1 cellular context compared by ENCODE assay signal in genomic region chr22:35363571-35364086, GRCh38.
TF ChIP-seq lines count a peak whose summit lies in the region.

No MANE protein-coding gene starts in this region.

TF ChIP-seq in IMR-90, 13 proteins besides CTCF, POLR2A, EP300 and RAD21 (continued from another document):
- TF ChIP-seq USF2 (IDR thresholded peaks at IDR 0.05; ENCODE audit: low read depth, low read length) = no peak
- TF ChIP-seq SMC3 (IDR thresholded peaks at IDR 0.05; ENCODE audit: low read depth, low read length) = no peak
- TF ChIP-seq FOS (IDR thresholded peaks at IDR 0.05; ENCODE audit: low read depth, low read length) = no peak
- no peak for TF ChIP-seq MAZ (IDR thresholded peaks at IDR 0.05; ENCODE audit: borderline replicate concordance, low read depth, low read length)
- no peak for TF ChIP-seq CEBPB (IDR thresholded peaks at IDR 0.05; ENCODE audit: low read depth, low read length)
- TF ChIP-seq MAFK (IDR thresholded peaks at IDR 0.05; ENCODE audit: low read depth, low read length) = no peak
- no peak for TF ChIP-seq BHLHE40 (IDR thresholded peaks at IDR 0.05; ENCODE audit: low read depth, low read length)
TF ChIP-seq in IMR-90: peak in this region for 0.
